Comparison of ENCODE assay signal across 1 cellular context in the genomic region with DNA sequence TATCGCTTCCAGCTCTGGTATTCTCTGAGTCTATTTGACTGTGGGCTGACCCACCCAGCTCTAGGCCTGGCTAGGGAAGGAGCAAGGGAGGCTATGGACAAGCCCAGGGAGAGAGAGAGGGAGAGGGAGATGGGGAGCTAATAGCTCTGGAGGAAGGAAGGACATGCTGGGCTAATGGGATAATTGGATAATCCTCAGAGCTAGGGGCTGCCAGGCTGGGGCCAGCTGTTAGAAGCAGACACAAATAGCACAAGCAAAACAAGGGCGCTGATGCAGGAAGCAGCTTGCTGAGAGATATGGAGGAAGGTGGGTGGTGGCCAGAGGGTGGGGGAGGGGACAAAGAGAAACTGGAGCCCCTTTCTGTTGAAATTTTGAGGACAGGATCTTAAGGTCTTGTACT.
TF ChIP-seq lines count a peak whose summit lies in the region.

No MANE protein-coding gene starts in this region.

TF ChIP-seq in GM23338, 12 proteins besides CTCF, POLR2A, EP300 and RAD21 (continued from another document):
- TF ChIP-seq, protein P1, sequence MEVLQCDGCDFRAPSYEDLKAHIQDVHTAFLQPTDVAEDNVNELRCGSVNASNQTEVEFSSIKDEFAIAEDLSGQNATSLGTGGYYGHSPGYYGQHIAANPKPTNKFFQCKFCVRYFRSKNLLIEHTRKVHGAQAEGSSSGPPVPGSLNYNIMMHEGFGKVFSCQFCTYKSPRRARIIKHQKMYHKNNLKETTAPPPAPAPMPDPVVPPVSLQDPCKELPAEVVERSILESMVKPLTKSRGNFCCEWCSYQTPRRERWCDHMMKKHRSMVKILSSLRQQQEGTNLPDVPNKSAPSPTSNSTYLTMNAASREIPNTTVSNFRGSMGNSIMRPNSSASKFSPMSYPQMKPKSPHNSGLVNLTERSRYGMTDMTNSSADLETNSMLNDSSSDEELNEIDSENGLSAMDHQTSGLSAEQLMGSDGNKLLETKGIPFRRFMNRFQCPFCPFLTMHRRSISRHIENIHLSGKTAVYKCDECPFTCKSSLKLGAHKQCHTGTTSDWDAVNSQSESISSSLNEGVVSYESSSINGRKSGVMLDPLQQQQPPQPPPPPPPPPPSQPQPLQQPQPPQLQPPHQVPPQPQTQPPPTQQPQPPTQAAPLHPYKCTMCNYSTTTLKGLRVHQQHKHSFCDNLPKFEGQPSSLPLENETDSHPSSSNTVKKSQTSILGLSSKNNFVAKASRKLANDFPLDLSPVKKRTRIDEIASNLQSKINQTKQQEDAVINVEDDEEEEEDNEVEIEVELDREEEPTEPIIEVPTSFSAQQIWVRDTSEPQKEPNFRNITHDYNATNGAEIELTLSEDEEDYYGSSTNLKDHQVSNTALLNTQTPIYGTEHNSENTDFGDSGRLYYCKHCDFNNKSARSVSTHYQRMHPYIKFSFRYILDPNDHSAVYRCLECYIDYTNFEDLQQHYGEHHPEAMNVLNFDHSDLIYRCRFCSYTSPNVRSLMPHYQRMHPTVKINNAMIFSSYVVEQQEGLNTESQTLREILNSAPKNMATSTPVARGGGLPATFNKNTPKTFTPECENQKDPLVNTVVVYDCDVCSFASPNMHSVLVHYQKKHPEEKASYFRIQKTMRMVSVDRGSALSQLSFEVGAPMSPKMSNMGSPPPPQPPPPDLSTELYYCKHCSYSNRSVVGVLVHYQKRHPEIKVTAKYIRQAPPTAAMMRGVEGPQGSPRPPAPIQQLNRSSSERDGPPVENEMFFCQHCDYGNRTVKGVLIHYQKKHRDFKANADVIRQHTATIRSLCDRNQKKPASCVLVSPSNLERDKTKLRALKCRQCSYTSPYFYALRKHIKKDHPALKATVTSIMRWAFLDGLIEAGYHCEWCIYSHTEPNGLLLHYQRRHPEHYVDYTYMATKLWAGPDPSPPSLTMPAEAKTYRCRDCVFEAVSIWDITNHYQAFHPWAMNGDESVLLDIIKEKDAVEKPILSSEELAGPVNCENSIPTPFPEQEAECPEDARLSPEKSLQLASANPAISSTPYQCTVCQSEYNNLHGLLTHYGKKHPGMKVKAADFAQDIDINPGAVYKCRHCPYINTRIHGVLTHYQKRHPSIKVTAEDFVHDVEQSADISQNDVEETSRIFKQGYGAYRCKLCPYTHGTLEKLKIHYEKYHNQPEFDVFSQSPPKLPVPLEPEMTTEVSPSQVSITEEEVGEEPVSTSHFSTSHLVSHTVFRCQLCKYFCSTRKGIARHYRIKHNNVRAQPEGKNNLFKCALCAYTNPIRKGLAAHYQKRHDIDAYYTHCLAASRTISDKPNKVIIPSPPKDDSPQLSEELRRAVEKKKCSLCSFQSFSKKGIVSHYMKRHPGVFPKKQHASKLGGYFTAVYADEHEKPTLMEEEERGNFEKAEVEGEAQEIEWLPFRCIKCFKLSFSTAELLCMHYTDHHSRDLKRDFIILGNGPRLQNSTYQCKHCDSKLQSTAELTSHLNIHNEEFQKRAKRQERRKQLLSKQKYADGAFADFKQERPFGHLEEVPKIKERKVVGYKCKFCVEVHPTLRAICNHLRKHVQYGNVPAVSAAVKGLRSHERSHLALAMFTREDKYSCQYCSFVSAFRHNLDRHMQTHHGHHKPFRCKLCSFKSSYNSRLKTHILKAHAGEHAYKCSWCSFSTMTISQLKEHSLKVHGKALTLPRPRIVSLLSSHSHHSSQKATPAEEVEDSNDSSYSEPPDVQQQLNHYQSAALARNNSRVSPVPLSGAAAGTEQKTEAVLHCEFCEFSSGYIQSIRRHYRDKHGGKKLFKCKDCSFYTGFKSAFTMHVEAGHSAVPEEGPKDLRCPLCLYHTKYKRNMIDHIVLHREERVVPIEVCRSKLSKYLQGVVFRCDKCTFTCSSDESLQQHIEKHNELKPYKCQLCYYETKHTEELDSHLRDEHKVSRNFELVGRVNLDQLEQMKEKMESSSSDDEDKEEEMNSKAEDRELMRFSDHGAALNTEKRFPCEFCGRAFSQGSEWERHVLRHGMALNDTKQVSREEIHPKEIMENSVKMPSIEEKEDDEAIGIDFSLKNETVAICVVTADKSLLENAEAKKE (CRISPR knock-in tag; IDR thresholded peaks at IDR 0.05): no peak
- TF ChIP-seq CREB1 (CRISPR knock-in tag; IDR thresholded peaks at IDR 0.05; ENCODE audit: low read depth): no peak
